Comparison of ENCODE assay signal across 8 cellular contexts in genomic region chr4:54063224-54063623, GRCh38. TPM values are rescaled to one million over a fixed set of nuclear protein-coding genes. Genes with fewer than 3 reads are reported as not detected.
DNase-seq lines count a peak whose midpoint lies in the region; ATAC-seq and TF ChIP-seq lines count a peak whose summit lies in the region.

No MANE protein-coding gene starts in this region.

- no peaks in the 10 kb centered on the region; the same call in 1 of the 2 replicates for H3K4me1 ChIP-seq in H9 (ENCODE audit: insufficient read depth, low read length)
- H3K4me1 ChIP-seq in right cardiac atrium (ENCODE audit: control insufficient read depth, insufficient read depth, low read length), result peaks cover 6% of the 10 kb centered on the region
- peaks cover 53% of the 10 kb centered on the region for H3K4me1 ChIP-seq in skeletal muscle satellite cell (ENCODE audit: control insufficient read depth, insufficient read depth, low read length)

- H4K5ac ChIP-seq in H9 (ENCODE audit: insufficient read length, low read depth, low read length), result no peak overlapping the region

- no peaks in the 10 kb centered on the region for H3K9me3 ChIP-seq in H9 (ENCODE audit: control insufficient read depth, low read depth, low read length)
- no peaks in the 10 kb centered on the region for H3K9me3 ChIP-seq in right cardiac atrium (ENCODE audit: control insufficient read depth, low read length)
- H3K9me3 ChIP-seq in skeletal muscle satellite cell (replicated peaks; ENCODE audit: low read length), result no peaks in the 10 kb centered on the region

- ATAC-seq in activated CD8-positive, alpha-beta T cell treated with anti-CD3 and anti-CD28 coated beads for 36 hours, result no peak
- ATAC-seq in right cardiac atrium, result no peak
- no peak for ATAC-seq in esophagus mucosa

- CTCF ChIA-PET in AG04449 (lab: Yijun Ruan, JAX), result interaction anchor here (1.4 to 2.6 kb wide), 5 partner anchors 9 to 170 kb away, joined by 4 to 10 read pairs (median 5); no protein-coding TSS in a partner anchor
- CTCF ChIA-PET in activated CD8-positive, alpha-beta T cell treated with anti-CD3 and anti-CD28 coated beads for 36 hours (lab: Charles Lee), result no interaction called here

- no peak overlapping the region for H3K14ac ChIP-seq in H9 (ENCODE audit: insufficient read depth, low read length)

- no peaks in the 10 kb centered on the region for H3K9me3 Mint-ChIP-seq in H9
- H3K9me3 Mint-ChIP-seq in activated CD8-positive, alpha-beta T cell treated with anti-CD3 and anti-CD28 coated beads for 36 hours, result no peaks in the 10 kb centered on the region

- peaks cover 31 to 38% of the 10 kb centered on the region in 2 experiments for H3K4me1 Mint-ChIP-seq in H9
- H3K4me1 Mint-ChIP-seq in activated CD8-positive, alpha-beta T cell treated with anti-CD3 and anti-CD28 coated beads for 36 hours (ENCODE audit: low read depth), result peaks cover 46% of the 10 kb centered on the region

- no peak overlapping the region for H2AK5ac ChIP-seq in H9 (ENCODE audit: insufficient read length, low read length)

- no peak overlapping the region for H2BK15ac ChIP-seq in H9 (ENCODE audit: low read depth, low read length)

- no peaks in the 10 kb centered on the region for H3K36me3 ChIP-seq in skeletal muscle satellite cell (ENCODE audit: insufficient read depth, low read length)

- no peak overlapping the region for H2BK120ac ChIP-seq in H9 (ENCODE audit: low read depth, low read length, poor library complexity, severe bottlenecking)

- H2BK12ac ChIP-seq in H9 (ENCODE audit: insufficient read length, low read depth, low read length), result no peak overlapping the region

- H3K4ac ChIP-seq in H9 (ENCODE audit: low read depth, low read length), result no peak overlapping the region

- no peak overlapping the region for H4K8ac ChIP-seq in H9 (replicated peaks; ENCODE audit: insufficient read length, low read depth, low read length)

- no peak overlapping the region for H2BK5ac ChIP-seq in H9 (ENCODE audit: insufficient read length, low read length)

- H3K18ac ChIP-seq in H9 (ENCODE audit: insufficient read length, low read depth, low read length), result no peak overlapping the region

- peaks cover 4% of the 10 kb centered on the region for H3K27me3 Mint-ChIP-seq in H9 (ENCODE audit: low read depth)
- H3K27me3 Mint-ChIP-seq in activated CD8-positive, alpha-beta T cell treated with anti-CD3 and anti-CD28 coated beads for 36 hours, result no peaks in the 10 kb centered on the region

- H3K23me2 ChIP-seq in H9 (ENCODE audit: insufficient read length, low read depth, low read length, poor library complexity, severe bottlenecking), result peaks cover 7% of the 10 kb centered on the region

- H3K79me2 ChIP-seq in H9 (ENCODE audit: insufficient read depth, low read length), result no peaks in the 10 kb centered on the region

- H2BK20ac ChIP-seq in H9 (ENCODE audit: low read depth, low read length, poor library complexity, severe bottlenecking), result no peak overlapping the region

- no peak for DNase-seq in AG04449 (ENCODE audit: low read depth, low spot score)
- no peak for DNase-seq in H9
- DNase-seq in activated CD8-positive, alpha-beta T cell treated with anti-CD3 and anti-CD28 coated beads for 36 hours, result peak; percentile 15
- no peak for DNase-seq in right cardiac atrium
- DNase-seq in Ammon's horn (ENCODE audit: low spot score), result no peak
- no peak for DNase-seq in DMS153 (lab: John Stamatoyannopoulos, UW)

- POLR2A ChIA-PET in AG04449 (lab: Yijun Ruan, JAX), result no interaction called here
- POLR2A ChIA-PET in activated CD8-positive, alpha-beta T cell treated with anti-CD3 and anti-CD28 coated beads for 36 hours (lab: Charles Lee), result interaction anchor here (1.2 kb wide), 2 partner anchors 10 to 30 kb away, joined by 3 to 4 read pairs; no protein-coding TSS in a partner anchor

- no CpG with 5 or more reads among the region's 4 CpGs for WGBS in H9 (ENCODE audit: extremely low coverage, insufficient read length, low lambda C conversion rate)
- under 1% methylated on average over 4 of the region's 4 CpGs for WGBS in right cardiac atrium

- H3K36me3 Mint-ChIP-seq in H9 (ENCODE audit: insufficient read depth in 1 of 3, low read depth in 3 of 3), result no peaks in the 10 kb centered on the region
- peaks cover 13% of the 10 kb centered on the region for H3K36me3 Mint-ChIP-seq in activated CD8-positive, alpha-beta T cell treated with anti-CD3 and anti-CD28 coated beads for 36 hours (ENCODE audit: low read depth)

- H3K79me1 ChIP-seq in H9 (ENCODE audit: insufficient read depth, low read depth, low read length, poor library complexity, severe bottlenecking), result peaks cover 3% of the 10 kb centered on the region

- TF ChIP-seq CTCF in AG04449 (IDR thresholded peaks at IDR 0.05; ENCODE audit: insufficient read depth, low read length, missing control alignments), result no peak
- no peak for TF ChIP-seq CTCF in H9 (conservative IDR thresholded peaks at IDR 0.05)
- no peak for TF ChIP-seq CTCF in activated CD8-positive, alpha-beta T cell treated with anti-CD3 and anti-CD28 coated beads for 36 hours (IDR thresholded peaks at IDR 0.05)

- H3K27ac ChIP-seq in H9 (ENCODE audit: insufficient read length, low read depth, low read length), result no peak overlapping the region
- H3K27ac ChIP-seq in right cardiac atrium (ENCODE audit: low read length), result no peak overlapping the region

- H3K27me3 ChIP-seq in H9 (ENCODE audit: insufficient read depth, low read length), result no peaks in the 10 kb centered on the region
- H3K27me3 ChIP-seq in right cardiac atrium (ENCODE audit: control insufficient read depth, insufficient read depth), result no peaks in the 10 kb centered on the region
- no peaks in the 10 kb centered on the region for H3K27me3 ChIP-seq in skeletal muscle satellite cell (ENCODE audit: control insufficient read depth, insufficient read depth, low read length)

- intact Hi-C loops in activated CD8-positive, alpha-beta T cell treated with anti-CD3 and anti-CD28 coated beads for 36 hours (cut with micrococcal nuclease), result loop anchor here (5.0 kb wide), 1 partner anchor 34 kb away; no protein-coding TSS in a partner anchor
- intact Hi-C loops in right cardiac atrium (cut with DNase I), result loop anchor here in 1 of 4 donors (10.0 kb wide), 2 partner anchors 128 to 152 kb away; no protein-coding TSS in a partner anchor

- H4K20me1 ChIP-seq in H9 (ENCODE audit: control insufficient read depth, insufficient read depth, insufficient read length), result no peaks in the 10 kb centered on the region

- H3K4me3 ChIP-seq in AG04449 (ENCODE audit: low read depth, low read length) (peak overlapping the region; percentile 87), right cardiac atrium (ENCODE audit: low read length) (peak overlapping the region; percentile 93), skeletal muscle satellite cell (ENCODE audit: low read length) (peak overlapping the region; percentile 81)

- no peak overlapping the region for H2AFZ ChIP-seq in H9 (ENCODE audit: low read length)

- H3K27ac Mint-ChIP-seq in H9, result no peak overlapping the region; a peak in 1 of 7 replicates
- peak overlapping the region; percentile 96 for H3K27ac Mint-ChIP-seq in activated CD8-positive, alpha-beta T cell treated with anti-CD3 and anti-CD28 coated beads for 36 hours

- H3K4me2 ChIP-seq in H9 (ENCODE audit: insufficient read depth, insufficient read length, low read length), result peak overlapping the region; percentile 98
- peak overlapping the region; percentile 88 for H3K4me2 ChIP-seq in skeletal muscle satellite cell (ENCODE audit: low read length)

- H3T11ph ChIP-seq in H9 (ENCODE audit: low read length), result no peak overlapping the region

- H4K91ac ChIP-seq in H9 (ENCODE audit: insufficient read length, low read depth, low read length), result no peak overlapping the region

- peak overlapping the region; percentile 81 for H3K9ac ChIP-seq in H9 (ENCODE audit: extremely low read depth, insufficient read length, low read length)
- H3K9ac ChIP-seq in skeletal muscle satellite cell (ENCODE audit: low read depth, low read length), result peak overlapping the region; percentile 99

- peak overlapping the region; percentile 90 to 94 for H3K4me3 Mint-ChIP-seq in H9
- peak overlapping the region; percentile 85 for H3K4me3 Mint-ChIP-seq in activated CD8-positive, alpha-beta T cell treated with anti-CD3 and anti-CD28 coated beads for 36 hours

- no peak overlapping the region for H3K56ac ChIP-seq in H9 (ENCODE audit: insufficient read length, low read depth, low read length)

- no peak overlapping the region for H3K23ac ChIP-seq in H9 (ENCODE audit: insufficient read length, low read depth, low read length)

RNA-seq across cellular contexts. Expression of gene CHIC2, which starts 1.2 kb away (rescaled TPM):
- total RNA-seq in H9 (2021), result 8.2 and 9.8 TPM in 2 replicates
- total RNA-seq in activated CD8-positive, alpha-beta T cell treated with anti-CD3 and anti-CD28 coated beads for 36 hours, result 10 to 100 TPM; 16.8 to 17.5 TPM
- total RNA-seq in right cardiac atrium, result 10 to 100 TPM; 11.1 to 18.1 (median 13.3) TPM
- polyA plus RNA-seq in right cardiac atrium, result 10.4 TPM
- total RNA-seq in skeletal muscle satellite cell (2012; rRNA removed), result 35.2 and 49.1 TPM in 2 replicates
- total RNA-seq in esophagus mucosa, result 29.7 TPM

RNA-seq across cellular contexts. Expression of gene GSX2, which starts 36.7 kb away (rescaled TPM):
- total RNA-seq in H9 (2021), result not detected in 2 replicates
- not detected for total RNA-seq in activated CD8-positive, alpha-beta T cell treated with anti-CD3 and anti-CD28 coated beads for 36 hours
- total RNA-seq in right cardiac atrium, result not detected
- not detected for polyA plus RNA-seq in right cardiac atrium
- not detected in 2 replicates for total RNA-seq in skeletal muscle satellite cell (2012; rRNA removed)
- not detected for total RNA-seq in esophagus mucosa
